Comparison of ENCODE assay signal across 23 cellular contexts in the genomic region with DNA sequence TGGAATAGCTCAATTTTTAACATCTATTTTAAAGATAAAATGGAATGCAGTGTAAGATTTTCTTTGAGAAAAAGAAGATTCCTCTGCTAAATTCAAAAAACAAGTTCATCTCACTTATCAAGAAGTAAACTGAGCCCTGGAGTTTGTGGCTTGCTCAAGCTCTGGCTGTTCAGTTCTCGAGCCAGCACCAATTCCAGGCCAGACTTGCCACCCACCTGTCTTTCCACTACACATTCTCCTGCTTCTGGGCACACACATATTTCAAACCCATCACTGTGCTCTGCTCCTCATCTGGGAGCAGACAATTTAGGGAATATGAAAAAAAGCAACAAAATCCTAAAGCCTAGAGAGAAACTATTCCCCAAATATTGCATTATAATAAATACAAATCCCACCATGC.
DNase-seq lines count a peak whose midpoint lies in the region; ATAC-seq, FAIRE-seq and TF ChIP-seq lines count a peak whose summit lies in the region.
"Had no signal": no experiment of that assay in that cellular context is flagged by ENCODE, and none has a peak within 500 bp of the region (broad histone marks: within the 10 kb centered on the region; RNA-seq: fewer than 3 reads in every experiment).

No MANE protein-coding gene starts in this region.

- H3K27me3 ChIP-seq in H1 (replicated peaks in 1 of 4; ENCODE audit: control insufficient read depth in 3 of 4, extremely low read depth in 1 of 4, insufficient read depth in 3 of 4, low read length in 3 of 4): no peaks in the 10 kb centered on the region
- H3K27me3 ChIP-seq: BE2C, BLaER1 had no signal

- H3K23ac ChIP-seq in H1 (ENCODE audit: insufficient read length): no peak overlapping the region

- no peaks in the 10 kb centered on the region for H4K20me1 ChIP-seq in H1 (replicated peaks in 1 of 2; ENCODE audit: control insufficient read depth in 1 of 2, insufficient read depth in 2 of 2, low read length in 2 of 2)
- H4K20me1 ChIP-seq: BLaER1 had no signal

- H3K4me1 ChIP-seq in H1 (replicated peaks in 1 of 4; ENCODE audit: control insufficient read depth in 3 of 4, insufficient read depth in 4 of 4, low read length in 3 of 4): no peaks in the 10 kb centered on the region
- H3K4me1 ChIP-seq: BE2C, BLaER1 had no signal

- POLR2A ChIA-PET in H1 (lab: Charles Lee; ENCODE audit: partially characterized antibody): no interaction called here

- no peak overlapping the region for H2BK15ac ChIP-seq in H1 (ENCODE audit: low read length)

- no peak overlapping the region for H2BK12ac ChIP-seq in H1 (ENCODE audit: low read depth, low read length)

- H3K4me2 ChIP-seq in H1 (ENCODE audit: insufficient read depth in 1 of 2, low read depth in 2 of 2, low read length in 2 of 2): no peak overlapping the region
- H3K4me2 ChIP-seq: BLaER1 had no signal

- no peak overlapping the region for H3K56ac ChIP-seq in H1 (replicated peaks; ENCODE audit: insufficient read length, low read depth, low read length)

- H3K27ac ChIP-seq in H1 (ENCODE audit: low read depth, low read length) (no peak overlapping the region), temporal lobe (ENCODE audit: low read depth, low read length) (peak overlapping the region; percentile 47)
- H3K27ac ChIP-seq: BLaER1 had no signal

- H3K9me3 ChIP-seq in H1 (ENCODE audit: insufficient read depth in 2 of 2, low read depth in 1 of 2, low read length in 1 of 2): no peaks in the 10 kb centered on the region
- H3K9me3 ChIP-seq: BE2C had no signal

- no peak overlapping the region for H2AK5ac ChIP-seq in H1 (ENCODE audit: low read depth, low read length)

- H3K14ac ChIP-seq in H1 (ENCODE audit: insufficient read length): no peak overlapping the region

- H2BK20ac ChIP-seq in H1 (ENCODE audit: low read length): no peak overlapping the region

- no peak overlapping the region for H4K8ac ChIP-seq in H1 (ENCODE audit: extremely low read depth, insufficient read depth, low read length)

- CTCF ChIA-PET in H1 (lab: Charles Lee; ENCODE audit: partially characterized antibody): interaction anchor here (0.8 kb wide), 1 partner anchor 180 kb away, joined by 4 read pairs; no protein-coding TSS in a partner anchor

- H3K4me3 ChIP-seq in H1 (ENCODE audit: extremely low read depth in 1 of 4, insufficient read depth in 2 of 4, low read depth in 3 of 4, low read length in 4 of 4): no peak overlapping the region
- H3K4me3 ChIP-seq: BLaER1 had no signal

- peak overlapping the region; percentile 69 for H3K4ac ChIP-seq in H1 (replicated peaks; ENCODE audit: insufficient read length, low read depth, low read length)

- H3K79me1 ChIP-seq in H1 (ENCODE audit: low read depth, low read length): no peaks in the 10 kb centered on the region

- TF ChIP-seq POLR2A in H1 (IDR thresholded peaks at IDR 0.05; ENCODE audit: control extremely low read depth in 1 of 2, low read depth in 2 of 2, low read length in 2 of 2): no peak

- no peak for DNase-seq in H1 (ENCODE audit: low read depth in 1 of 2, low spot score in 2 of 2)
- DNase-seq in islet precursor cell: peak; percentile 12
- no peak for DNase-seq in DMS53 (lab: John Stamatoyannopoulos, UW)
- no peak for DNase-seq in NCI-H2227 (lab: John Stamatoyannopoulos, UW; ENCODE audit: unreplicated experiment)
- DNase-seq: 8988T; ACHN; BE2C; C1 segment of cervical spinal cord; CD4-positive, alpha-beta memory T cell; CD4-positive, CD25-positive, alpha-beta regulatory T cell; CD8-positive, alpha-beta memory T cell; COR-L47; DMS 273 treated with DMSO at 0.1 percent for 48 hours; DMS153; DMS79 treated with DMSO at 0.1 percent for 48 hours; GF-D8 had no signal

- no peak overlapping the region for H4K91ac ChIP-seq in H1 (replicated peaks; ENCODE audit: insufficient read length, low read length)

- ATAC-seq in HG03460 (IDR thresholded peaks at IDR 0.05; ENCODE audit: unreplicated experiment): no peak

- TF ChIP-seq CTCF in H1 (IDR thresholded peaks at IDR 0.05; ENCODE audit: control extremely low read depth in 1 of 3, insufficient read depth in 1 of 3, low read depth in 1 of 3, low read length in 3 of 3): no peak

- no peaks in the 10 kb centered on the region for H3K79me2 ChIP-seq in H1 (ENCODE audit: control insufficient read depth in 1 of 2, insufficient read depth in 2 of 2, low read length in 2 of 2)

- H3K18ac ChIP-seq in H1 (ENCODE audit: extremely low read depth, low read length): no peak overlapping the region

- WGBS in H1 (ENCODE audit: extremely low coverage in 1 of 2, insufficient coverage in 1 of 2, insufficient read length in 1 of 2, insufficient replicate concordance in 2 of 2, low coverage in 1 of 2, low lambda C conversion rate in 2 of 2, missing lambda C conversion rate in 1 of 2), 2 experiments: 85% methylated on average over 1 of the region's 1 CpG; no CpG with 5 or more reads in 1 of the 2 experiments

- no peak overlapping the region for H2AFZ ChIP-seq in H1 (ENCODE audit: low read length)

- H3K9ac ChIP-seq in H1 (replicated peaks in 1 of 4; ENCODE audit: extremely low read depth in 1 of 4, low read depth in 3 of 4, low read length in 3 of 4): no peak overlapping the region
- H3K9ac ChIP-seq: BLaER1 had no signal

- H2BK5ac ChIP-seq in H1 (ENCODE audit: low read depth, low read length): no peak overlapping the region

- no peaks in the 10 kb centered on the region for H3K23me2 ChIP-seq in H1 (ENCODE audit: low read depth, low read length)

- no peak overlapping the region for H4K5ac ChIP-seq in H1 (ENCODE audit: insufficient read length, low read depth, low read length)

- no peak overlapping the region for H2BK120ac ChIP-seq in H1 (replicated peaks; ENCODE audit: low read depth, low read length)

- no peak for TF ChIP-seq RAD21 in H1 (IDR thresholded peaks at IDR 0.05 in 1 of 2, conservative IDR thresholded peaks at IDR 0.05 in 1 of 2; ENCODE audit: low read depth in 2 of 2, low read length in 2 of 2)

- H3K36me3 ChIP-seq in H1 (ENCODE audit: control insufficient read depth in 2 of 4, insufficient read depth in 4 of 4, low read length in 3 of 4): no peaks in the 10 kb centered on the region
- H3K36me3 ChIP-seq: BE2C, BLaER1 had no signal

- TF ChIP-seq EP300 in H1 (IDR thresholded peaks at IDR 0.05; ENCODE audit: borderline replicate concordance in 1 of 2, low read depth in 2 of 2, low read length in 2 of 2): no peak

- FAIRE-seq in H1 (lab: Jason Lieb, UNC): no peak
- FAIRE-seq: A204.1, G401.6, GM12891, GM18507 had no signal

TF ChIP-seq in H1, 55 proteins besides CTCF, POLR2A, EP300 and RAD21:
- TF ChIP-seq ASH2L (IDR thresholded peaks at IDR 0.05; ENCODE audit: low read length) (no peak), KDM4A (IDR thresholded peaks at IDR 0.05; ENCODE audit: low read depth, low read length, severe bottlenecking) (no peak), KDM1A (IDR thresholded peaks at IDR 0.05; ENCODE audit: borderline replicate concordance, low read length) (no peak), BRCA1 (IDR thresholded peaks at IDR 0.05; ENCODE audit: low read depth, low read length) (no peak), CREB1 (IDR thresholded peaks at IDR 0.05) (no peak), SIN3A (conservative IDR thresholded peaks at IDR 0.05 in 1 of 2, IDR thresholded peaks at IDR 0.05 in 1 of 2; ENCODE audit: low read depth in 1 of 2, low read length in 2 of 2) (no peak), JUND (IDR thresholded peaks at IDR 0.05; ENCODE audit: low read length) (no peak), EZH2 (IDR thresholded peaks at IDR 0.05; ENCODE audit: low read depth, low read length, severe bottlenecking) (no peak), SIRT6 (IDR thresholded peaks at IDR 0.05; ENCODE audit: low read length) (no peak), MAFK (IDR thresholded peaks at IDR 0.05; ENCODE audit: low read depth, low read length) (no peak), RBBP5 (IDR thresholded peaks at IDR 0.05; ENCODE audit: borderline replicate concordance, low read depth, low read length) (no peak), TAF1 (IDR thresholded peaks at IDR 0.05; ENCODE audit: low read depth, low read length) (no peak), CTBP2 (IDR thresholded peaks at IDR 0.05; ENCODE audit: borderline replicate concordance, insufficient read depth, insufficient read length, low read length) (no peak), POU5F1 (IDR thresholded peaks at IDR 0.05; ENCODE audit: low read depth, low read length) (no peak), NRF1 (IDR thresholded peaks at IDR 0.05; ENCODE audit: low read depth, low read length) (no peak), RFX5 (IDR thresholded peaks at IDR 0.05; ENCODE audit: borderline replicate concordance, low read depth, low read length) (no peak)
- TF ChIP-seq, protein P1, sequence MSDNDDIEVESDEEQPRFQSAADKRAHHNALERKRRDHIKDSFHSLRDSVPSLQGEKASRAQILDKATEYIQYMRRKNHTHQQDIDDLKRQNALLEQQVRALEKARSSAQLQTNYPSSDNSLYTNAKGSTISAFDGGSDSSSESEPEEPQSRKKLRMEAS (IDR thresholded peaks at IDR 0.05): no peak
- TF ChIP-seq, protein P2, sequence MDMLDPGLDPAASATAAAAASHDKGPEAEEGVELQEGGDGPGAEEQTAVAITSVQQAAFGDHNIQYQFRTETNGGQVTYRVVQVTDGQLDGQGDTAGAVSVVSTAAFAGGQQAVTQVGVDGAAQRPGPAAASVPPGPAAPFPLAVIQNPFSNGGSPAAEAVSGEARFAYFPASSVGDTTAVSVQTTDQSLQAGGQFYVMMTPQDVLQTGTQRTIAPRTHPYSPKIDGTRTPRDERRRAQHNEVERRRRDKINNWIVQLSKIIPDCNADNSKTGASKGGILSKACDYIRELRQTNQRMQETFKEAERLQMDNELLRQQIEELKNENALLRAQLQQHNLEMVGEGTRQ (IDR thresholded peaks at IDR 0.05; ENCODE audit: low read length): no peak
